Comparison of ENCODE assay signal across 8 cellular contexts in genomic region chr12:10392394-10392930, GRCh38. TPM values are rescaled to one million over a fixed set of nuclear protein-coding genes. Genes with fewer than 3 reads are reported as not detected.
DNase-seq lines count a peak whose midpoint lies in the region; ATAC-seq and TF ChIP-seq lines count a peak whose summit lies in the region.

No MANE protein-coding gene starts in this region.

- intact Hi-C loops in activated CD8-positive, alpha-beta T cell treated with anti-CD3 and anti-CD28 coated beads for 36 hours (cut with micrococcal nuclease), result loop anchor here (5.0 kb wide), 1 partner anchor 165 kb away; no protein-coding TSS in a partner anchor

- H3K4me3 Mint-ChIP-seq in activated CD8-positive, alpha-beta T cell treated with anti-CD3 and anti-CD28 coated beads for 36 hours, result peak overlapping the region; percentile 67

- no peak overlapping the region for H3K4me3 ChIP-seq in LNCaP clone FGC (ENCODE audit: low read depth, low read length)

- ATAC-seq in GM21825 (IDR thresholded peaks at IDR 0.05; ENCODE audit: unreplicated experiment), result peak; percentile 51
- peak; percentile 41 for ATAC-seq in activated CD8-positive, alpha-beta T cell treated with anti-CD3 and anti-CD28 coated beads for 36 hours

- no peaks in the 10 kb centered on the region for H3K9me3 Mint-ChIP-seq in activated CD8-positive, alpha-beta T cell treated with anti-CD3 and anti-CD28 coated beads for 36 hours

- TF ChIP-seq CTCF in LNCaP clone FGC (IDR thresholded peaks at IDR 0.05; ENCODE audit: control insufficient read depth, extremely low read depth, insufficient read depth), result no peak
- TF ChIP-seq CTCF in activated CD8-positive, alpha-beta T cell treated with anti-CD3 and anti-CD28 coated beads for 36 hours (IDR thresholded peaks at IDR 0.05), result no peak

- DNase-seq in GM04503 (ENCODE audit: low read depth) (peak; percentile 85), LNCaP clone FGC (ENCODE audit: low read depth) (peak; percentile 96), iris pigment epithelial cell (ENCODE audit: low read depth) (peak; percentile 99), NCI-H1048 (lab: John Stamatoyannopoulos, UW) (no peak)
- DNase-seq in activated CD8-positive, alpha-beta T cell treated with anti-CD3 and anti-CD28 coated beads for 36 hours, result peak; percentile 73
- no peak for DNase-seq in effector CD4-positive, alpha-beta T cell
- DNase-seq in activated CD4-positive, alpha-beta T cell treated with anti-CD3 and anti-CD28 coated beads, Interleukin-2, amount 50 U/mL, for 48 hours, result no peak

- peaks cover 24% of the 10 kb centered on the region for H3K36me3 Mint-ChIP-seq in activated CD8-positive, alpha-beta T cell treated with anti-CD3 and anti-CD28 coated beads for 36 hours (ENCODE audit: low read depth)

- H3K4me1 Mint-ChIP-seq in activated CD8-positive, alpha-beta T cell treated with anti-CD3 and anti-CD28 coated beads for 36 hours (ENCODE audit: low read depth), result peaks cover 51% of the 10 kb centered on the region

- CTCF ChIA-PET in activated CD8-positive, alpha-beta T cell treated with anti-CD3 and anti-CD28 coated beads for 36 hours (lab: Charles Lee), result interaction anchor here (1.1 to 3.1 kb wide), 5 partner anchors 15 to 169 kb away, joined by 3 to 20 read pairs (median 4); no protein-coding TSS in a partner anchor

- H3K27ac Mint-ChIP-seq in activated CD8-positive, alpha-beta T cell treated with anti-CD3 and anti-CD28 coated beads for 36 hours, result peak overlapping the region; percentile 97

- H3K27me3 Mint-ChIP-seq in activated CD8-positive, alpha-beta T cell treated with anti-CD3 and anti-CD28 coated beads for 36 hours, result no peaks in the 10 kb centered on the region

- POLR2A ChIA-PET in activated CD8-positive, alpha-beta T cell treated with anti-CD3 and anti-CD28 coated beads for 36 hours (lab: Charles Lee), result interaction anchor here (0.9 to 3.4 kb wide), 6 partner anchors 27 to 634 kb away, joined by 3 to 35 read pairs (median 11); partner anchors contain the start of gene CD69

RNA-seq across cellular contexts. Expression of gene KLRK1, which starts 2.6 kb away (rescaled TPM):
- 100 to 1,000 TPM; 111 to 112 TPM for total RNA-seq in activated CD8-positive, alpha-beta T cell treated with anti-CD3 and anti-CD28 coated beads for 36 hours

RNA-seq across cellular contexts. Expression of gene KLRC4, which starts 17.1 kb away (rescaled TPM):
- 1 to 10 TPM; 2.9 to 3.7 TPM for total RNA-seq in activated CD8-positive, alpha-beta T cell treated with anti-CD3 and anti-CD28 coated beads for 36 hours

RNA-seq across cellular contexts. Expression of gene KLRC3, which starts 27.9 kb away (rescaled TPM):
- 1 to 10 TPM; 2.0 to 2.8 TPM for total RNA-seq in activated CD8-positive, alpha-beta T cell treated with anti-CD3 and anti-CD28 coated beads for 36 hours

RNA-seq across cellular contexts. Expression of gene KLRC2, which starts 43.3 kb away (rescaled TPM):
- total RNA-seq in activated CD8-positive, alpha-beta T cell treated with anti-CD3 and anti-CD28 coated beads for 36 hours, result 1 to 10 TPM; 2.5 to 2.6 TPM

Comparison
In these comparisons a context has a peak if more than half of its experiments do, and no peak if none do; other contexts are left out.
1. DNase-seq: peak in GM04503 (single experiment), LNCaP clone FGC (single experiment), activated CD8-positive, alpha-beta T cell treated with anti-CD3 and anti-CD28 coated beads for 36 hours (single experiment) and iris pigment epithelial cell (single experiment); none in effector CD4-positive, alpha-beta T cell (single experiment), activated CD4-positive, alpha-beta T cell treated with anti-CD3 and anti-CD28 coated beads, Interleukin-2, amount 50 U/mL, for 48 hours (0 of 2) and NCI-H1048 (single experiment).